ENCODE assay signal across 10 cellular contexts in genomic region chr1:116360435-116361173, GRCh38. TPM values are rescaled to one million over a fixed set of nuclear protein-coding genes. Genes with fewer than 3 reads are reported as not detected.
DNase-seq lines count a peak whose midpoint lies in the region; ATAC-seq and TF ChIP-seq lines count a peak whose summit lies in the region.
"Had no signal": no experiment of that assay in that cellular context is flagged by ENCODE, and none has a peak within 500 bp of the region (broad histone marks: within the 10 kb centered on the region; RNA-seq: fewer than 3 reads in every experiment).

No MANE protein-coding gene starts in this region.

- H3K9me3 ChIP-seq in parathyroid adenoma (ENCODE audit: control insufficient read depth, low read length) (no peaks in the 10 kb centered on the region), neural progenitor cell (ENCODE audit: low read depth) (no peaks in the 10 kb centered on the region)

- H3K79me2 ChIP-seq in parathyroid adenoma (no peaks in the 10 kb centered on the region), neural progenitor cell (ENCODE audit: low read depth) (no peaks in the 10 kb centered on the region)

- peaks cover 2% of the 10 kb centered on the region for H3K27me3 Mint-ChIP-seq in neural progenitor cell (ENCODE audit: insufficient read depth, low read depth)
- H3K27me3 Mint-ChIP-seq: T-cell had no signal

- H3K27ac Mint-ChIP-seq in neural progenitor cell, result no peak overlapping the region
- H3K27ac Mint-ChIP-seq: activated T-helper 2 cell treated with anti-CD3 and anti-CD28 coated beads, Interferon-gamma antibody, Interleukin-2, Interleukin-4, amounts not matched to agents 10 μg/mL and 5 μg/mL and 100 μg/mL, durations not matched to agents 14 hours and 24 hours and 36 hours had no signal

- intact Hi-C loops in dorsolateral prefrontal cortex (cut with DNase I), result loop anchor here in 1 of 2 donors (5.0 kb wide), 1 partner anchor 127 kb away; no protein-coding TSS in a partner anchor

- H3K27me3 ChIP-seq in GM06990 (replicated peaks; ENCODE audit: control insufficient read depth, insufficient read depth, low read length), result no peaks in the 10 kb centered on the region
- no peaks in the 10 kb centered on the region for H3K27me3 ChIP-seq in dorsolateral prefrontal cortex
- no peaks in the 10 kb centered on the region for H3K27me3 ChIP-seq in parathyroid adenoma (ENCODE audit: control insufficient read depth, insufficient read depth, low read length)
- no peaks in the 10 kb centered on the region for H3K27me3 ChIP-seq in neural progenitor cell

- H3K4me2 ChIP-seq in parathyroid adenoma (ENCODE audit: low read length) (no peak overlapping the region), neural progenitor cell (no peak overlapping the region)

- DNase-seq in GM06990 (ENCODE audit: extremely low read depth, insufficient read length), result no peak
- peak; percentile 43 for DNase-seq in NAMALWA (ENCODE audit: low spot score)
- no peak for DNase-seq in dorsolateral prefrontal cortex
- DNase-seq in NCI-H2107 treated with DMSO at 0.1 percent for 48 hours (lab: John Stamatoyannopoulos, UW; ENCODE audit: unreplicated experiment), result no peak
- DNase-seq in neural progenitor cell (ENCODE audit: low spot score), result no peak
- DNase-seq: T-cell had no signal

- H3K9ac ChIP-seq in parathyroid adenoma (no peak overlapping the region), neural progenitor cell (no peak overlapping the region)

- no peaks in the 10 kb centered on the region for H4K20me1 ChIP-seq in neural progenitor cell (ENCODE audit: low read depth)

- H3K27ac ChIP-seq in dorsolateral prefrontal cortex (peak overlapping the region in 7 of 59 donors; percentile 2 to 63 (median 24)), parathyroid adenoma (no peak overlapping the region), neural progenitor cell (no peak overlapping the region)

- H3K4me1 ChIP-seq in parathyroid adenoma (peaks cover 7% of the 10 kb centered on the region), neural progenitor cell (peaks cover 10% of the 10 kb centered on the region)

- H3K36me3 Mint-ChIP-seq in neural progenitor cell, result no peaks in the 10 kb centered on the region
- H3K36me3 Mint-ChIP-seq: T-cell had no signal

- TF ChIP-seq CTCF in GM06990 (IDR thresholded peaks at IDR 0.05; ENCODE audit: insufficient read depth, low read length, poor library complexity, severe bottlenecking) (peak; percentile 44), dorsolateral prefrontal cortex (IDR thresholded peaks at IDR 0.05 in 54 of 56, conservative IDR thresholded peaks at IDR 0.05 in 2 of 56; ENCODE audit: low read depth in 1 of 56, partially characterized antibody in 56 of 56) (peak in 53 of 56 donors; percentile 25 to 72 (median 48)), parathyroid adenoma (IDR thresholded peaks at IDR 0.05) (peak; percentile 36), neural progenitor cell (IDR thresholded peaks at IDR 0.05) (no peak)

- no peak overlapping the region for H3K4me3 Mint-ChIP-seq in neural progenitor cell
- H3K4me3 Mint-ChIP-seq: T-cell had no signal

- no peaks in the 10 kb centered on the region for H3K9me3 Mint-ChIP-seq in neural progenitor cell
- H3K9me3 Mint-ChIP-seq: activated T-helper 2 cell treated with anti-CD3 and anti-CD28 coated beads, Interferon-gamma antibody, Interleukin-2, Interleukin-4, amounts not matched to agents 10 μg/mL and 5 μg/mL and 100 μg/mL, durations not matched to agents 14 hours and 24 hours and 36 hours; T-cell had no signal

- H3K4me3 ChIP-seq in GM06990 (replicated peaks; ENCODE audit: low read depth, low read length) (no peak overlapping the region), dorsolateral prefrontal cortex (no peak overlapping the region), parathyroid adenoma (ENCODE audit: low read depth, low read length) (no peak overlapping the region), neural progenitor cell (no peak overlapping the region)

- H3F3A ChIP-seq in neural progenitor cell (ENCODE audit: low read depth), result no peaks in the 10 kb centered on the region

- H3K4me1 Mint-ChIP-seq in neural progenitor cell, result peaks cover 5% of the 10 kb centered on the region

- ATAC-seq in HG03045 (IDR thresholded peaks at IDR 0.05; ENCODE audit: unreplicated experiment) (no peak), GM21447 (IDR thresholded peaks at IDR 0.05; ENCODE audit: unreplicated experiment) (no peak)
- ATAC-seq: T-cell had no signal

- H3K36me3 ChIP-seq in GM06990 (ENCODE audit: control insufficient read depth, insufficient read depth, low read length), result no peaks in the 10 kb centered on the region
- H3K36me3 ChIP-seq in parathyroid adenoma (ENCODE audit: control insufficient read depth, insufficient read depth, low read length), result no peaks in the 10 kb centered on the region
- H3K36me3 ChIP-seq in neural progenitor cell, result no peaks in the 10 kb centered on the region

- no peak overlapping the region for H2AFZ ChIP-seq in parathyroid adenoma
- H2AFZ ChIP-seq in neural progenitor cell (replicated peaks), result no peak overlapping the region

RNA-seq across cellular contexts. Expression of gene ATP1A1, which starts 12.4 kb away (rescaled TPM):
- total RNA-seq in dorsolateral prefrontal cortex (100 to 1,000 TPM; 225 to 944 (median 658) TPM), neural progenitor cell (ENCODE audit: low replicate concordance) (61.5 and 92.5 TPM in 2 replicates)
